In genomic region chr2:64114063-64114911, GRCh38 we compare ENCODE assay signal across 9 cellular contexts. TPM values are rescaled to one million over a fixed set of nuclear protein-coding genes. Genes with fewer than 3 reads are reported as not detected.
DNase-seq lines count a peak whose midpoint lies in the region; ATAC-seq and TF ChIP-seq lines count a peak whose summit lies in the region.
"Had no signal": no experiment of that assay in that cellular context is flagged by ENCODE, and none has a peak within 500 bp of the region (broad histone marks: within the 10 kb centered on the region; RNA-seq: fewer than 3 reads in every experiment).

No MANE protein-coding gene starts in this region.

- peak overlapping the region; percentile 34 to 80 (median 74) for H3K4me3 Mint-ChIP-seq in CD4-positive, CD25-positive, alpha-beta regulatory T cell

- H3K27me3 Mint-ChIP-seq in CD4-positive, CD25-positive, alpha-beta regulatory T cell, result no peaks in the 10 kb centered on the region

- peaks cover 4% of the 10 kb centered on the region for H3K36me3 Mint-ChIP-seq in CD4-positive, CD25-positive, alpha-beta regulatory T cell

- H3K9me3 ChIP-seq in CD4-positive, CD25-positive, alpha-beta regulatory T cell (ENCODE audit: control insufficient read depth in 2 of 2, low read length in 2 of 2), result no peaks in the 10 kb centered on the region
- H3K9me3 ChIP-seq in thyroid gland (no peaks in the 10 kb centered on the region), tibial artery (no peaks in the 10 kb centered on the region)

- H3K27me3 ChIP-seq in CD4-positive, CD25-positive, alpha-beta regulatory T cell (ENCODE audit: control insufficient read depth, insufficient read depth, low read length), result no peaks in the 10 kb centered on the region
- H3K27me3 ChIP-seq in thyroid gland (no peaks in the 10 kb centered on the region), tibial artery (no peaks in the 10 kb centered on the region)

- peak; percentile 77 to 78 for ATAC-seq in CD4-positive, CD25-positive, alpha-beta regulatory T cell (ENCODE audit: low read depth in 2 of 2)
- ATAC-seq in GM19395 (IDR thresholded peaks at IDR 0.05; ENCODE audit: unreplicated experiment), result peak; percentile 68
- ATAC-seq: HCT116 had no signal

- DNase-seq in CD4-positive, CD25-positive, alpha-beta regulatory T cell, result peak in 2 of 3 donors; percentile 60 to 84
- DNase-seq in HPDE6-E6E7 (ENCODE audit: extremely low spot score), result peak; percentile 27
- peak; percentile 84 for DNase-seq in astrocyte of the hippocampus (ENCODE audit: low read depth, low spot score)
- peak; percentile 20 for DNase-seq in myocyte (ENCODE audit: low read depth)
- no peak for DNase-seq in thyroid gland
- DNase-seq in NCI-H128 (lab: John Stamatoyannopoulos, UW; ENCODE audit: unreplicated experiment), result no peak
- no peak for DNase-seq in tibial artery

- intact Hi-C loops in thyroid gland (cut with DNase I), result no loop called here
- intact Hi-C loops in tibial artery (cut with DNase I; ENCODE audit: low total_unique reads), result no loop called here

- H3K9me3 Mint-ChIP-seq in CD4-positive, CD25-positive, alpha-beta regulatory T cell, result peaks cover 0 to 2% (median 0%) of the 10 kb centered on the region in 7 donors

- H3K4me1 ChIP-seq in CD4-positive, CD25-positive, alpha-beta regulatory T cell (ENCODE audit: control insufficient read depth, insufficient read depth, low read length, poor library complexity, severe bottlenecking), result peaks cover 69% of the 10 kb centered on the region
- H3K4me1 ChIP-seq in thyroid gland, result no peaks in the 10 kb centered on the region
- peaks cover 0 to 89% (median 29%) of the 10 kb centered on the region in 4 donors for H3K4me1 ChIP-seq in tibial artery

- peak overlapping the region; percentile 78 for H3K4me3 ChIP-seq in CD4-positive, CD25-positive, alpha-beta regulatory T cell (ENCODE audit: low read depth, low read length)
- H3K4me3 ChIP-seq in thyroid gland (replicated peaks in 1 of 3) (no peak overlapping the region), tibial artery (no peak overlapping the region)

- H3K4me1 Mint-ChIP-seq in CD4-positive, CD25-positive, alpha-beta regulatory T cell, result peaks cover 57 to 96% (median 79%) of the 10 kb centered on the region in 4 donors

- TF ChIP-seq POLR2A in thyroid gland (IDR thresholded peaks at IDR 0.05), result no peak

- TF ChIP-seq CTCF in thyroid gland (IDR thresholded peaks at IDR 0.05) (no peak), tibial artery (IDR thresholded peaks at IDR 0.05) (no peak)

- peak overlapping the region; percentile 59 for H3K27ac ChIP-seq in CD4-positive, CD25-positive, alpha-beta regulatory T cell (ENCODE audit: insufficient read depth, low read length, poor library complexity, severe bottlenecking)
- H3K27ac ChIP-seq in thyroid gland (no peak overlapping the region), tibial artery (no peak overlapping the region)

- H3K27ac Mint-ChIP-seq in CD4-positive, CD25-positive, alpha-beta regulatory T cell, result peak overlapping the region; percentile 64 to 78 (median 78)

- H3K36me3 ChIP-seq in CD4-positive, CD25-positive, alpha-beta regulatory T cell (ENCODE audit: control insufficient read depth, insufficient read depth, low read length), result no peaks in the 10 kb centered on the region
- H3K36me3 ChIP-seq in thyroid gland (no peaks in the 10 kb centered on the region), tibial artery (no peaks in the 10 kb centered on the region)

- 78 to 79% methylated on average over 1 of the region's 1 CpG for WGBS in thyroid gland, 2 donors

RNA-seq across cellular contexts. Expression of gene PELI1, which starts 29.9 kb away (rescaled TPM):
- total RNA-seq in CD4-positive, CD25-positive, alpha-beta regulatory T cell, result 405 TPM
- polyA plus RNA-seq in CD4-positive, CD25-positive, alpha-beta regulatory T cell, result 10 to 100 TPM; 32.9 to 39.8 (median 33.8) TPM
- 3.3 and 4.4 TPM in 2 replicates for total RNA-seq in myocyte
- polyA plus RNA-seq in myocyte (2012), result 1.6 TPM
- total RNA-seq in thyroid gland, result 10 to 100 TPM in 3 of 4 donors, 1 to 10 TPM in 1; 5.2 to 17.1 (median 11.4) TPM

Comparison
In these comparisons a context has a peak if more than half of its experiments do, and no peak if none do; other contexts are left out.
1. DNase-seq: peak in CD4-positive, CD25-positive, alpha-beta regulatory T cell (2 of 3), HPDE6-E6E7 (single experiment), astrocyte of the hippocampus (single experiment) and myocyte (single experiment); none in thyroid gland (0 of 2), NCI-H128 (single experiment) and tibial artery (0 of 2).
2. RNA of gene PELI1, which starts 29.9 kb away (total RNA-seq): 405 TPM in CD4-positive, CD25-positive, alpha-beta regulatory T cell (single experiment); 5.2 to 17.1 TPM in thyroid gland and 3.3 to 4.4 TPM in myocyte; every median in the first group is over 10 times any median in the second.